In genomic region chr10:3827266-3827665, GRCh38 we compare ENCODE assay signal across 22 cellular contexts. TPM values are rescaled to one million over a fixed set of nuclear protein-coding genes. Genes with fewer than 3 reads are reported as not detected.
DNase-seq lines count a peak whose midpoint lies in the region; ATAC-seq, FAIRE-seq and TF ChIP-seq lines count a peak whose summit lies in the region.
"Had no signal": no experiment of that assay in that cellular context is flagged by ENCODE, and none has a peak within 500 bp of the region (broad histone marks: within the 10 kb centered on the region; RNA-seq: fewer than 3 reads in every experiment).

No MANE protein-coding gene starts in this region.

- CTCF ChIA-PET in activated CD4-positive, alpha-beta memory T cell treated with anti-CD3 and anti-CD28 coated beads for 36 hours (lab: Charles Lee): interaction anchor here (1.7 kb wide), 1 partner anchor 14 kb away, joined by 4 read pairs; no protein-coding TSS in a partner anchor
- CTCF ChIA-PET in activated CD4-positive, alpha-beta memory T cell treated with anti-CD3 and anti-CD28 coated beads, Interleukin-2, amount 10 ng/mL, durations not matched to agents 7 days and 5 days (lab: Charles Lee): interaction anchor here (0.8 kb wide), 1 partner anchor 38 kb away, joined by 3 read pairs; no protein-coding TSS in a partner anchor

- H3K36me3 ChIP-seq in ascending aorta: no peaks in the 10 kb centered on the region
- H3K36me3 ChIP-seq in muscle layer of colon (ENCODE audit: insufficient read depth, low read length): no peaks in the 10 kb centered on the region
- no peaks in the 10 kb centered on the region for H3K36me3 ChIP-seq in suprapubic skin
- H3K36me3 ChIP-seq: colonic mucosa, transverse colon had no signal

- TF ChIP-seq CTCF in ascending aorta (IDR thresholded peaks at IDR 0.05): no peak
- no peak for TF ChIP-seq CTCF in suprapubic skin (IDR thresholded peaks at IDR 0.05)

- no peak for ATAC-seq in GM19035 (IDR thresholded peaks at IDR 0.05; ENCODE audit: unreplicated experiment)
- ATAC-seq: PC-3, SK-N-SH treated with all-trans-retinoic acid at 6 μM for 48 hours had no signal

- no peak for FAIRE-seq in H54 (lab: Jason Lieb, UNC)
- FAIRE-seq: A204.1 had no signal

- no peak for DNase-seq in activated CD4-positive, alpha-beta memory T cell treated with anti-CD3 and anti-CD28 coated beads for 36 hours
- DNase-seq in activated CD4-positive, alpha-beta memory T cell treated with anti-CD3 and anti-CD28 coated beads, Interleukin-2, amount 10 ng/mL, durations not matched to agents 7 days and 5 days: no peak
- DNase-seq in ascending aorta (ENCODE audit: low spot score in 2 of 2) (no peak), suprapubic skin (ENCODE audit: low spot score in 2 of 2) (no peak), hypothalamus (lab: John Stamatoyannopoulos, UW) (no peak), H54 (ENCODE audit: insufficient read length, low spot score) (no peak)
- DNase-seq: activated CD4-positive, alpha-beta T cell treated with anti-CD3 and anti-CD28 coated beads, Interleukin-2, amount 50 U/mL, for 1 hour; anterior cingulate cortex; colonic mucosa; MV-4-11; NCI-H2081 treated with DMSO at 0.1 percent for 48 hours; NCI-H526 treated with DMSO at 0.1 percent for 48 hours; PC-3; stimulated activated CD4-positive, alpha-beta T cell treated with anti-CD3 and anti-CD28 coated beads, Interleukin-4, amount 100 ng/mL, for 4 hours; transverse colon had no signal

- peaks cover 55% of the 10 kb centered on the region for H3K4me1 Mint-ChIP-seq in activated CD4-positive, alpha-beta memory T cell treated with anti-CD3 and anti-CD28 coated beads for 36 hours (ENCODE audit: low read depth)
- H3K4me1 Mint-ChIP-seq in activated CD4-positive, alpha-beta memory T cell treated with anti-CD3 and anti-CD28 coated beads, Interleukin-2, amount 10 ng/mL, durations not matched to agents 7 days and 5 days: peaks cover 36% of the 10 kb centered on the region

- POLR2A ChIA-PET in activated CD4-positive, alpha-beta memory T cell treated with anti-CD3 and anti-CD28 coated beads for 36 hours (lab: Charles Lee): interaction anchor here (0.7 to 4.1 kb wide), 3 partner anchors 17 to 61 kb away, joined by 3 to 50 read pairs (median 31); no protein-coding TSS in a partner anchor
- POLR2A ChIA-PET in activated CD4-positive, alpha-beta memory T cell treated with anti-CD3 and anti-CD28 coated beads, Interleukin-2, amount 10 ng/mL, durations not matched to agents 7 days and 5 days (lab: Charles Lee): interaction anchor here (6.3 to 10.8 kb wide), 2 partner anchors 17 to 44 kb away, joined by 117 to 144 read pairs; partner anchors contain the start of gene KLF6

- no peaks in the 10 kb centered on the region for H3K9me3 ChIP-seq in ascending aorta
- no peaks in the 10 kb centered on the region for H3K9me3 ChIP-seq in muscle layer of colon (ENCODE audit: low read length)
- H3K9me3 ChIP-seq in suprapubic skin: no peaks in the 10 kb centered on the region
- H3K9me3 ChIP-seq: colonic mucosa, transverse colon had no signal

- H3K27me3 ChIP-seq in ascending aorta: no peaks in the 10 kb centered on the region
- H3K27me3 ChIP-seq in muscle layer of colon (ENCODE audit: control insufficient read depth in 1 of 2, insufficient read depth in 2 of 2, low read length in 2 of 2): no peaks in the 10 kb centered on the region
- no peaks in the 10 kb centered on the region for H3K27me3 ChIP-seq in suprapubic skin
- H3K27me3 ChIP-seq: colonic mucosa, transverse colon had no signal

- peak overlapping the region; percentile 97 for H3K27ac Mint-ChIP-seq in activated CD4-positive, alpha-beta memory T cell treated with anti-CD3 and anti-CD28 coated beads for 36 hours
- no peak overlapping the region for H3K27ac Mint-ChIP-seq in activated CD4-positive, alpha-beta memory T cell treated with anti-CD3 and anti-CD28 coated beads, Interleukin-2, amount 10 ng/mL, durations not matched to agents 7 days and 5 days

- intact Hi-C loops in activated CD4-positive, alpha-beta memory T cell treated with anti-CD3 and anti-CD28 coated beads for 36 hours (cut with micrococcal nuclease): no loop called here
- intact Hi-C loops in ascending aorta (cut with DNase I): no loop called here

- H3K27ac ChIP-seq in ascending aorta (peak overlapping the region; percentile 45 to 54), muscle layer of colon (ENCODE audit: low read depth, low read length) (peak overlapping the region; percentile 37), suprapubic skin (peak overlapping the region; percentile 9)
- H3K27ac ChIP-seq: C4-2B, colonic mucosa, epithelial cell of prostate had no signal

- H3K4me3 ChIP-seq in ascending aorta (no peak overlapping the region), muscle layer of colon (ENCODE audit: low read depth in 1 of 2, low read length in 2 of 2) (no peak overlapping the region), suprapubic skin (no peak overlapping the region)
- H3K4me3 ChIP-seq: colonic mucosa, skin epidermis, transverse colon had no signal

- no peaks in the 10 kb centered on the region for H3K9me3 Mint-ChIP-seq in activated CD4-positive, alpha-beta memory T cell treated with anti-CD3 and anti-CD28 coated beads for 36 hours
- no peaks in the 10 kb centered on the region for H3K9me3 Mint-ChIP-seq in activated CD4-positive, alpha-beta memory T cell treated with anti-CD3 and anti-CD28 coated beads, Interleukin-2, amount 10 ng/mL, durations not matched to agents 7 days and 5 days

- no peaks in the 10 kb centered on the region for H3K27me3 Mint-ChIP-seq in activated CD4-positive, alpha-beta memory T cell treated with anti-CD3 and anti-CD28 coated beads for 36 hours
- H3K27me3 Mint-ChIP-seq in activated CD4-positive, alpha-beta memory T cell treated with anti-CD3 and anti-CD28 coated beads, Interleukin-2, amount 10 ng/mL, durations not matched to agents 7 days and 5 days: no peaks in the 10 kb centered on the region

- no peak overlapping the region for H3K9ac ChIP-seq in muscle layer of colon (ENCODE audit: low read length)

- no peak for TF ChIP-seq EP300 in suprapubic skin (IDR thresholded peaks at IDR 0.05)

- WGBS in suprapubic skin: 96% methylated on average over 8 of the region's 10 CpGs

- TF ChIP-seq POLR2A in suprapubic skin (IDR thresholded peaks at IDR 0.05): no peak
- no peak for TF ChIP-seq POLR2A in H54 (IDR thresholded peaks at IDR 0.05; ENCODE audit: low read depth, low read length)

- no peak overlapping the region for H3K4me3 Mint-ChIP-seq in activated CD4-positive, alpha-beta memory T cell treated with anti-CD3 and anti-CD28 coated beads for 36 hours
- no peak overlapping the region for H3K4me3 Mint-ChIP-seq in activated CD4-positive, alpha-beta memory T cell treated with anti-CD3 and anti-CD28 coated beads, Interleukin-2, amount 10 ng/mL, durations not matched to agents 7 days and 5 days

- no peaks in the 10 kb centered on the region for H3K36me3 Mint-ChIP-seq in activated CD4-positive, alpha-beta memory T cell treated with anti-CD3 and anti-CD28 coated beads for 36 hours
- H3K36me3 Mint-ChIP-seq in activated CD4-positive, alpha-beta memory T cell treated with anti-CD3 and anti-CD28 coated beads, Interleukin-2, amount 10 ng/mL, durations not matched to agents 7 days and 5 days (ENCODE audit: low read depth): no peaks in the 10 kb centered on the region

- H3K4me1 ChIP-seq in ascending aorta: peaks cover 0 to 16% of the 10 kb centered on the region in 2 donors
- H3K4me1 ChIP-seq in muscle layer of colon (ENCODE audit: insufficient read depth, low read length): peaks cover 21% of the 10 kb centered on the region
- H3K4me1 ChIP-seq in suprapubic skin: peaks cover 26% of the 10 kb centered on the region

RNA-seq across cellular contexts. Expression of gene KLF6, which starts 42.3 kb away (rescaled TPM):
- total RNA-seq in activated CD4-positive, alpha-beta memory T cell treated with anti-CD3 and anti-CD28 coated beads for 36 hours: 100 to 1,000 TPM; 144 to 151 TPM
- total RNA-seq in activated CD4-positive, alpha-beta memory T cell treated with anti-CD3 and anti-CD28 coated beads, Interleukin-2, amount 10 ng/mL, durations not matched to agents 7 days and 5 days: 100 to 1,000 TPM; 220 to 228 TPM
- total RNA-seq in ascending aorta: 144 TPM
- total RNA-seq in suprapubic skin: 100 to 1,000 TPM; 242 to 484 (median 276) TPM
